11 cellular contexts compared by ENCODE assay signal in genomic region chr6:148465011-148465335, GRCh38.
A peak's percentile ranks its signal among the peaks of the same experiment; 100 is the strongest.
DNase-seq lines count a peak whose midpoint lies in the region; ATAC-seq and TF ChIP-seq lines count a peak whose summit lies in the region.
"Had no signal": no experiment of that assay in that cellular context is flagged by ENCODE, and none has a peak within 500 bp of the region (broad histone marks: within the 10 kb centered on the region; RNA-seq: fewer than 3 reads in every experiment).

No MANE protein-coding gene starts in this region.

- POLR2A ChIA-PET in CD8-positive, alpha-beta T cell (lab: Charles Lee) = no interaction called here
- POLR2A ChIA-PET in RWPE1 (lab: Yijun Ruan, JAX; ENCODE audit: low non-redundant PET) = no interaction called here

- no peaks in the 10 kb centered on the region for H3K9me3 Mint-ChIP-seq in CD8-positive, alpha-beta T cell

- H3K9me3 ChIP-seq in CD8-positive, alpha-beta T cell (ENCODE audit: low read length) = no peaks in the 10 kb centered on the region
- H3K9me3 ChIP-seq in esophagus muscularis mucosa (no peaks in the 10 kb centered on the region), skeletal muscle tissue (ENCODE audit: control insufficient read depth in 3 of 3, low read length in 3 of 3) (no peaks in the 10 kb centered on the region)
- H3K9me3 ChIP-seq: stomach had no signal

- TF ChIP-seq POLR2A in esophagus muscularis mucosa (IDR thresholded peaks at IDR 0.05; ENCODE audit: low read depth) = no peak

- peaks cover 3% of the 10 kb centered on the region for H3K4me1 Mint-ChIP-seq in CD8-positive, alpha-beta T cell (ENCODE audit: low read depth)

- no peaks in the 10 kb centered on the region for H3K27me3 ChIP-seq in CD8-positive, alpha-beta T cell (ENCODE audit: insufficient read depth, low read length)
- H3K27me3 ChIP-seq in esophagus muscularis mucosa (no peaks in the 10 kb centered on the region), skeletal muscle tissue (ENCODE audit: control insufficient read depth in 3 of 3, insufficient read depth in 3 of 3, low read length in 3 of 3) (no peaks in the 10 kb centered on the region)
- H3K27me3 ChIP-seq: stomach had no signal

- no peak for DNase-seq in CD8-positive, alpha-beta T cell
- DNase-seq in RWPE1 (ENCODE audit: low spot score) (no peak), esophagus muscularis mucosa (ENCODE audit: extremely low spot score) (no peak), anterior cingulate cortex (lab: John Stamatoyannopoulos, UW) (no peak)
- DNase-seq in stimulated activated CD4-positive, alpha-beta T cell treated with anti-CD3 and anti-CD28 coated beads, Interleukin-4, amount 100 ng/mL, for 24 hours = no peak
- DNase-seq: activated gamma-delta T cell, NCI-H1436 treated with DMSO at 0.1 percent for 48 hours had no signal

- no peak overlapping the region for H3K4me3 Mint-ChIP-seq in CD8-positive, alpha-beta T cell

- WGBS in esophagus muscularis mucosa = 66% methylated on average over 5 of the region's 5 CpGs

- TF ChIP-seq EP300 in esophagus muscularis mucosa (IDR thresholded peaks at IDR 0.05) = no peak

- no peaks in the 10 kb centered on the region for H3K36me3 Mint-ChIP-seq in CD8-positive, alpha-beta T cell

- no peaks in the 10 kb centered on the region for H3K4me1 ChIP-seq in CD8-positive, alpha-beta T cell (ENCODE audit: insufficient read depth, low read length)
- H3K4me1 ChIP-seq in esophagus muscularis mucosa = peaks cover 32 to 56% (median 53%) of the 10 kb centered on the region in 4 donors
- H3K4me1 ChIP-seq in skeletal muscle tissue (ENCODE audit: control insufficient read depth in 3 of 3, insufficient read depth in 3 of 3, low read length in 3 of 3) = peaks cover 6 to 13% (median 11%) of the 10 kb centered on the region in 3 donors

- peaks cover 10% of the 10 kb centered on the region for H3K27me3 Mint-ChIP-seq in CD8-positive, alpha-beta T cell (ENCODE audit: low read depth)

- no peak for ATAC-seq in CD8-positive, alpha-beta T cell
- no peak for ATAC-seq in GM19351 (IDR thresholded peaks at IDR 0.05; ENCODE audit: unreplicated experiment)
- no peak for ATAC-seq in HG02678 (IDR thresholded peaks at IDR 0.05; ENCODE audit: unreplicated experiment)

- CTCF ChIA-PET in CD8-positive, alpha-beta T cell (lab: Charles Lee) = interaction anchor here (0.9 kb wide), 1 partner anchor 28 kb away, joined by 3 read pairs; no protein-coding TSS in a partner anchor
- CTCF ChIA-PET in RWPE1 (lab: Yijun Ruan, JAX) = interaction anchor here (0.7 to 1.3 kb wide), 4 partner anchors 121 to 749 kb away, joined by 3 to 5 read pairs (median 3); no protein-coding TSS in a partner anchor

- TF ChIP-seq CTCF in CD8-positive, alpha-beta T cell (IDR thresholded peaks at IDR 0.05) = peak; percentile 23
- TF ChIP-seq CTCF in RWPE1 (conservative IDR thresholded peaks at IDR 0.05; ENCODE audit: low read depth) (peak; percentile 48; the same call in 1 of the 2 replicates), esophagus muscularis mucosa (IDR thresholded peaks at IDR 0.05) (no peak)

- H3K9ac ChIP-seq in skeletal muscle tissue (ENCODE audit: low read depth in 1 of 3, low read length in 3 of 3) = no peak overlapping the region

- H3K36me3 ChIP-seq in CD8-positive, alpha-beta T cell (ENCODE audit: insufficient read depth, low read length) = no peaks in the 10 kb centered on the region
- peaks cover 0 to 6% (median 0%) of the 10 kb centered on the region in 4 donors for H3K36me3 ChIP-seq in esophagus muscularis mucosa
- no peaks in the 10 kb centered on the region for H3K36me3 ChIP-seq in skeletal muscle tissue (ENCODE audit: control insufficient read depth in 3 of 3, insufficient read depth in 3 of 3, low read length in 3 of 3)

- no peak overlapping the region for H3K4me3 ChIP-seq in CD8-positive, alpha-beta T cell (ENCODE audit: low read depth, low read length)
- H3K4me3 ChIP-seq in esophagus muscularis mucosa = no peak overlapping the region
- no peak overlapping the region for H3K4me3 ChIP-seq in skeletal muscle tissue (ENCODE audit: low read length in 3 of 3)
- H3K4me3 ChIP-seq: stomach had no signal

- intact Hi-C loops in CD8-positive, alpha-beta T cell (cut with DNase I, micrococcal nuclease) = loop anchor here (2.0 to 10.0 kb wide), 2 partner anchors 318 to 320 kb away; no protein-coding TSS in a partner anchor
- intact Hi-C loops in esophagus muscularis mucosa (cut with DNase I) = loop anchor here (2.0 to 10.0 kb wide), 2 partner anchors 288 to 960 kb away; partner anchors contain the start of gene SAMD5

- H3K27ac ChIP-seq in CD8-positive, alpha-beta T cell (ENCODE audit: low read depth, low read length) = no peak overlapping the region
- H3K27ac ChIP-seq in RWPE1 (0 out of 2 replicates have a peak overlapping the region, but pooled peaks have one; percentile 6), esophagus muscularis mucosa (replicated peaks in 1 of 4) (peak overlapping the region in 3 of 4 donors; percentile 27 to 47 (median 43)), skeletal muscle tissue (ENCODE audit: low read depth, low read length) (peak overlapping the region; percentile 47)

- H3K27ac Mint-ChIP-seq in CD8-positive, alpha-beta T cell = no peak overlapping the region

Comparison
In these comparisons a context has a peak if more than half of its experiments do, and no peak if none do; other contexts are left out.
1. CTCF ChIP-seq: peak in CD8-positive, alpha-beta T cell (single experiment) and RWPE1 (single experiment); none in esophagus muscularis mucosa (0 of 3).